8 cellular contexts compared by ENCODE assay signal in genomic region chr19:54481326-54481930, GRCh38. TPM values are rescaled to one million over a fixed set of nuclear protein-coding genes. Genes with fewer than 3 reads are reported as not detected.
DNase-seq lines count a peak whose midpoint lies in the region; ATAC-seq and TF ChIP-seq lines count a peak whose summit lies in the region.

No MANE protein-coding gene starts in this region.

- intact Hi-C loops in activated CD4-positive, alpha-beta T cell treated with anti-CD3 and anti-CD28 coated beads for 36 hours (cut with DNase I, micrococcal nuclease): loop anchor here (1.0 to 5.0 kb wide), 3 partner anchors 41 to 436 kb away; no protein-coding TSS in a partner anchor
- intact Hi-C loops in dorsolateral prefrontal cortex (cut with DNase I): no loop called here

- peak; percentile 47 for ATAC-seq in activated CD4-positive, alpha-beta T cell treated with anti-CD3 and anti-CD28 coated beads for 36 hours
- ATAC-seq in GM19455 (IDR thresholded peaks at IDR 0.05; ENCODE audit: unreplicated experiment): no peak

- peaks cover 0 to 5% (median 0%) of the 10 kb centered on the region in 45 donors for H3K27me3 ChIP-seq in dorsolateral prefrontal cortex

- H3K4me1 Mint-ChIP-seq in activated CD4-positive, alpha-beta T cell treated with anti-CD3 and anti-CD28 coated beads for 36 hours: peaks cover 2% of the 10 kb centered on the region
- H3K4me1 Mint-ChIP-seq in T-helper 1 cell treated with Interleukin-12 subunit alpha and Interleukin-12 subunit beta and Interleukin-4 antibody, amounts not matched to agents 30 μg/mL and 1 μg/mL, for 36 hours (ENCODE audit: low read depth): peaks cover 15% of the 10 kb centered on the region
- peaks cover 13% of the 10 kb centered on the region for H3K4me1 Mint-ChIP-seq in mesothelial cell of epicardium

- no peaks in the 10 kb centered on the region for H3K9me3 Mint-ChIP-seq in activated CD4-positive, alpha-beta T cell treated with anti-CD3 and anti-CD28 coated beads for 36 hours (ENCODE audit: low read depth)
- no peaks in the 10 kb centered on the region for H3K9me3 Mint-ChIP-seq in T-helper 1 cell treated with Interleukin-12 subunit alpha and Interleukin-12 subunit beta and Interleukin-4 antibody, amounts not matched to agents 30 μg/mL and 1 μg/mL, for 36 hours
- no peaks in the 10 kb centered on the region for H3K9me3 Mint-ChIP-seq in mesothelial cell of epicardium

- no peak overlapping the region for H3K27ac ChIP-seq in dorsolateral prefrontal cortex

- H3K27me3 Mint-ChIP-seq in activated CD4-positive, alpha-beta T cell treated with anti-CD3 and anti-CD28 coated beads for 36 hours: peaks cover 28% of the 10 kb centered on the region
- peaks cover 44% of the 10 kb centered on the region for H3K27me3 Mint-ChIP-seq in T-helper 1 cell treated with Interleukin-12 subunit alpha and Interleukin-12 subunit beta and Interleukin-4 antibody, amounts not matched to agents 30 μg/mL and 1 μg/mL, for 36 hours (ENCODE audit: low read depth)
- peaks cover 26% of the 10 kb centered on the region for H3K27me3 Mint-ChIP-seq in mesothelial cell of epicardium (ENCODE audit: low read depth)

- TF ChIP-seq CTCF in LNCaP clone FGC (IDR thresholded peaks at IDR 0.05; ENCODE audit: control insufficient read depth, extremely low read depth, insufficient read depth): peak; percentile 71
- TF ChIP-seq CTCF in dorsolateral prefrontal cortex (IDR thresholded peaks at IDR 0.05 in 54 of 56, conservative IDR thresholded peaks at IDR 0.05 in 2 of 56; ENCODE audit: low read depth in 1 of 56, partially characterized antibody in 56 of 56): peak; percentile 33 to 78 (median 67)
- TF ChIP-seq CTCF in mesothelial cell of epicardium (IDR thresholded peaks at IDR 0.05; ENCODE audit: unreplicated experiment): peak; percentile 64

- CTCF ChIA-PET in activated CD4-positive, alpha-beta T cell treated with anti-CD3 and anti-CD28 coated beads for 36 hours (lab: Charles Lee): interaction anchor here (0.7 to 5.3 kb wide), 13 partner anchors 11 to 198 kb away, joined by 3 to 59 read pairs (median 4); partner anchors contain the start of gene LENG9

- H3K4me3 ChIP-seq in LNCaP clone FGC (ENCODE audit: low read depth, low read length) (no peak overlapping the region), dorsolateral prefrontal cortex (peak overlapping the region in 5 of 59 donors; percentile 2 to 33 (median 14))

- H3K4me3 Mint-ChIP-seq in activated CD4-positive, alpha-beta T cell treated with anti-CD3 and anti-CD28 coated beads for 36 hours: no peak overlapping the region
- no peak overlapping the region for H3K4me3 Mint-ChIP-seq in T-helper 1 cell treated with Interleukin-12 subunit alpha and Interleukin-12 subunit beta and Interleukin-4 antibody, amounts not matched to agents 30 μg/mL and 1 μg/mL, for 36 hours
- H3K4me3 Mint-ChIP-seq in mesothelial cell of epicardium: no peak overlapping the region

- no peak overlapping the region for H3K27ac Mint-ChIP-seq in activated CD4-positive, alpha-beta T cell treated with anti-CD3 and anti-CD28 coated beads for 36 hours
- peak overlapping the region; percentile 16 for H3K27ac Mint-ChIP-seq in T-helper 1 cell treated with Interleukin-12 subunit alpha and Interleukin-12 subunit beta and Interleukin-4 antibody, amounts not matched to agents 30 μg/mL and 1 μg/mL, for 36 hours
- H3K27ac Mint-ChIP-seq in mesothelial cell of epicardium: no peak overlapping the region

- POLR2A ChIA-PET in activated CD4-positive, alpha-beta T cell treated with anti-CD3 and anti-CD28 coated beads for 36 hours (lab: Charles Lee): no interaction called here

- H3K36me3 Mint-ChIP-seq in activated CD4-positive, alpha-beta T cell treated with anti-CD3 and anti-CD28 coated beads for 36 hours (ENCODE audit: low read depth): no peaks in the 10 kb centered on the region
- H3K36me3 Mint-ChIP-seq in T-helper 1 cell treated with Interleukin-12 subunit alpha and Interleukin-12 subunit beta and Interleukin-4 antibody, amounts not matched to agents 30 μg/mL and 1 μg/mL, for 36 hours (ENCODE audit: low read depth): no peaks in the 10 kb centered on the region
- no peaks in the 10 kb centered on the region for H3K36me3 Mint-ChIP-seq in mesothelial cell of epicardium

- peak; percentile 53 for DNase-seq in activated CD4-positive, alpha-beta T cell treated with anti-CD3 and anti-CD28 coated beads for 36 hours
- DNase-seq in activated CD4-positive, alpha-beta T cell treated with anti-CD3 and anti-CD28 coated beads for 1 hour: no peak
- DNase-seq in LNCaP clone FGC (ENCODE audit: low read depth): no peak
- DNase-seq in dorsolateral prefrontal cortex: no peak
- DNase-seq in mesothelial cell of epicardium (ENCODE audit: low spot score in 2 of 2, unreplicated experiment in 2 of 2): peak in 1 of 2 experiments; percentile 74
- no peak for DNase-seq in occipital lobe (lab: John Stamatoyannopoulos, UW)

RNA-seq across cellular contexts. Expression of gene CDC42EP5, which starts 8.3 kb away (rescaled TPM):
- total RNA-seq in activated CD4-positive, alpha-beta T cell treated with anti-CD3 and anti-CD28 coated beads for 36 hours: under 1 TPM in 1 of 2 experiments, not detected in 1; 0.55 TPM
- total RNA-seq in dorsolateral prefrontal cortex: 10 to 100 TPM in 2 of 120 experiments, 1 to 10 TPM in 116, under 1 TPM in 2; 0.66 to 11.0 (median 3.4) TPM
- 114 to 126 TPM (median 115 TPM) in 3 replicates for total RNA-seq in mesothelial cell of epicardium
- 1.2 TPM for total RNA-seq in occipital lobe

RNA-seq across cellular contexts. Expression of gene LENG9, which starts 17.9 kb away (rescaled TPM):
- total RNA-seq in activated CD4-positive, alpha-beta T cell treated with anti-CD3 and anti-CD28 coated beads for 36 hours: 1 to 10 TPM; 5.0 to 5.1 TPM
- total RNA-seq in dorsolateral prefrontal cortex (1 to 10 TPM in 119 of 120 experiments, under 1 TPM in 1; 0.94 to 5.4 (median 3.1) TPM), mesothelial cell of epicardium (5.5 to 6.8 TPM (median 5.8 TPM) in 3 replicates), occipital lobe (5.9 TPM)

RNA-seq across cellular contexts. Expression of gene LAIR2, which starts 21.2 kb away (rescaled TPM):
- total RNA-seq in activated CD4-positive, alpha-beta T cell treated with anti-CD3 and anti-CD28 coated beads for 36 hours: 1 to 10 TPM; 3.7 to 5.1 TPM
- 1 to 10 TPM in 26 of 120 experiments, under 1 TPM in 5, not detected in 89; 0.62 to 2.7 (median 1.3) TPM for total RNA-seq in dorsolateral prefrontal cortex
- not detected in 3 replicates for total RNA-seq in mesothelial cell of epicardium
- not detected for total RNA-seq in occipital lobe

RNA-seq across cellular contexts. Expression of gene LENG8, which starts 32.4 kb away (rescaled TPM):
- 100 to 1,000 TPM; 156 to 221 TPM for total RNA-seq in activated CD4-positive, alpha-beta T cell treated with anti-CD3 and anti-CD28 coated beads for 36 hours
- total RNA-seq in dorsolateral prefrontal cortex: 100 to 1,000 TPM; 122 to 322 (median 204) TPM
- 296 to 312 TPM (median 307 TPM) in 3 replicates for total RNA-seq in mesothelial cell of epicardium
- 14.5 TPM for total RNA-seq in occipital lobe

Comparison
In these comparisons a context has a peak if more than half of its experiments do, and no peak if none do; other contexts are left out.
1. intact Hi-C loops: an anchor here in activated CD4-positive, alpha-beta T cell treated with anti-CD3 and anti-CD28 coated beads for 36 hours (1.0 to 5.0 kb wide); none called in dorsolateral prefrontal cortex.